In the genomic region with DNA sequence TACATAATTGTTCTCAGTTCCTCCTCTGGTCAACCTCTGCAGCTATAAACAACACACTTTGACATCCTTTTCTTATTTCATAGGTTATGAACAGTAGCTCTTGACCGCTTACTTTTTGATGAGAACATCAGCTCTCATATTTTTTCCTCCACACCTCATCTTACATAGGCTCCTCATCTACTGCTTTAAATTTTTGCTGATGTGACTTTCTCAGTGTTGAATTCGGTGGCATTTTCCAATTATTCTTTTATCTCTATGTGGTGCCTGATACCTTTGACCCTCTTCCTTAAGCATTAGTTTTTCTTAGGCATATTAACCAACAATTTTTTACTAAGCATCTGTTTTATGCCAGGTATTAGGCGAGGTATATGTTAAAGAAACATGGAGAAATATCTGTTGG, we compare ENCODE assay signal across 12 cellular contexts. TPM values are rescaled to one million over a fixed set of nuclear protein-coding genes. Genes with fewer than 3 reads are reported as not detected.
"Had no signal": no experiment of that assay in that cellular context is flagged by ENCODE, and none has a peak within 500 bp of the region (broad histone marks: within the 10 kb centered on the region; RNA-seq: fewer than 3 reads in every experiment).

No MANE protein-coding gene starts in this region.

- H2AFZ ChIP-seq: GM23248, GM23338 had no signal

- H3K4me2 ChIP-seq: GM23338 had no signal

- H3K9me3 ChIP-seq: HAP-1 had no signal

- H3K27ac ChIP-seq: GM23248 had no signal

- H3K4me1 ChIP-seq: HAP-1 had no signal

- ATAC-seq: GM23338, HCT116 had no signal

- H3K4me3 ChIP-seq: GM23248, GM23338, HAP-1 had no signal

- H3K9ac ChIP-seq: GM23248 had no signal

- DNase-seq: GM23248, GOT3, H7, H9, HCEC 1CT, HFFc6 had no signal

- H3K36me3 ChIP-seq: HAP-1 had no signal

- FAIRE-seq: H1, H54 had no signal

RNA-seq across cellular contexts. Expression of a gene that starts 21.6 kb away (rescaled TPM):
- total RNA-seq: GM23248, GM23338, H1, H4, H7, H9, HFFc6 had no signal
- polyA plus RNA-seq: GM23248, GM23338, H1 had no signal
